In the genomic region with DNA sequence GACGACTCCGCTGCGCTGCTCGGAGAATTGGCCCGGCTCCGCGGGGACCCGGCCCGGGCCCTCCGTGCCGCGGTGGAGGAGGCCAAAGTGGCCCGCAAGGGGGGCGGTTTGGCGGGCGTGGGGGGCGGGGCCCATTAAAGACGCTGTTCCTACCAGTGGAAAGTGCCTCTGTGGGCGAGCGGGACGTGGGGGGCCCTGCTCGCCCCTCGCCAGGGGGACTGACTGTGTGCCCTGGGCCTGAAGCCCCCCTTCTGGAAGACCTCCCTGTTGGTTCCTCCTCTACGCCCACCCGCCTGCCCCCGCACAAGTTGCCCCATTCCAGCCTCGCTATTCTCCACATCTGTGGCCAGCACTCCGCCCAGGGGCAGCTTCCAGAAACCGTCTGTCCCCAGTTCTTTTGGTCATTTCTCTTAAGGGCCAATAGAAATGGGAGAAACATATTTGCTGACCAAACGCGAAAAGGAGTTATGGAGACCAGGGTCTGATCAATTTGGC, we compare ENCODE assay signal across 5 cellular contexts. TPM values are rescaled to one million over a fixed set of nuclear protein-coding genes. Genes with fewer than 3 reads are reported as not detected.
DNase-seq lines count a peak whose midpoint lies in the region; ATAC-seq and TF ChIP-seq lines count a peak whose summit lies in the region.

No MANE protein-coding gene starts in this region.

- TF ChIP-seq CTCF in Peyer's patch (IDR thresholded peaks at IDR 0.05) (no peak), esophagus squamous epithelium (IDR thresholded peaks at IDR 0.05) (no peak)

- peaks cover 43% of the 10 kb centered on the region for H3K27me3 Mint-ChIP-seq in stimulated activated memory B cell treated with anti-CD40 and anti-IgM and Interleukin-4, amounts not matched to agents 10 μg/mL and 1 μg/mL and 100 μg/mL, for 72 hours

- WGBS in esophagus squamous epithelium, 2 donors = 38 to 43% methylated on average over 5 to 7 of the region's 31 CpGs

- H3K27ac ChIP-seq in Peyer's patch = peak overlapping the region in 3 of 4 donors; percentile 78 to 88 (median 80)
- peak overlapping the region; percentile 92 to 94 (median 94) for H3K27ac ChIP-seq in esophagus squamous epithelium

- intact Hi-C loops in esophagus squamous epithelium (cut with DNase I) = loop anchor here (5.0 kb wide), 1 partner anchor 80 kb away; the partner anchor contains the start of gene TMEM95

- peaks cover 8 to 48% (median 30%) of the 10 kb centered on the region in 4 donors for H3K4me1 ChIP-seq in Peyer's patch
- H3K4me1 ChIP-seq in esophagus squamous epithelium = peaks cover 53 to 68% (median 54%) of the 10 kb centered on the region in 3 donors

- H3K27ac Mint-ChIP-seq in stimulated activated memory B cell treated with anti-CD40 and anti-IgM and Interleukin-4, amounts not matched to agents 10 μg/mL and 1 μg/mL and 100 μg/mL, for 72 hours = no peak overlapping the region

- H3K9me3 ChIP-seq in Peyer's patch = no peaks in the 10 kb centered on the region
- no peaks in the 10 kb centered on the region for H3K9me3 ChIP-seq in esophagus squamous epithelium

- no peak for ATAC-seq in stimulated activated memory B cell treated with anti-CD40 and anti-IgM and Interleukin-4, amounts not matched to agents 10 μg/mL and 1 μg/mL and 100 μg/mL, for 72 hours

- peaks cover 0 to 19% of the 10 kb centered on the region in 2 donors for H3K27me3 ChIP-seq in Peyer's patch
- H3K27me3 ChIP-seq in esophagus squamous epithelium = peaks cover 0 to 60% (median 5%) of the 10 kb centered on the region in 4 donors

- H3K4me3 Mint-ChIP-seq in stimulated activated memory B cell treated with anti-CD40 and anti-IgM and Interleukin-4, amounts not matched to agents 10 μg/mL and 1 μg/mL and 100 μg/mL, for 72 hours = peak overlapping the region; percentile 90

- peaks cover 43% of the 10 kb centered on the region for H3K4me1 Mint-ChIP-seq in stimulated activated memory B cell treated with anti-CD40 and anti-IgM and Interleukin-4, amounts not matched to agents 10 μg/mL and 1 μg/mL and 100 μg/mL, for 72 hours

- TF ChIP-seq POLR2A in Peyer's patch (IDR thresholded peaks at IDR 0.05) = no peak
- no peak for TF ChIP-seq POLR2A in esophagus squamous epithelium (IDR thresholded peaks at IDR 0.05)

- no peaks in the 10 kb centered on the region for H3K9me3 Mint-ChIP-seq in stimulated activated memory B cell treated with anti-CD40 and anti-IgM and Interleukin-4, amounts not matched to agents 10 μg/mL and 1 μg/mL and 100 μg/mL, for 72 hours

- peaks cover 21% of the 10 kb centered on the region for H3K36me3 Mint-ChIP-seq in stimulated activated memory B cell treated with anti-CD40 and anti-IgM and Interleukin-4, amounts not matched to agents 10 μg/mL and 1 μg/mL and 100 μg/mL, for 72 hours

- peak overlapping the region in 3 of 4 donors; percentile 49 to 76 (median 67) for H3K4me3 ChIP-seq in Peyer's patch
- H3K4me3 ChIP-seq in esophagus squamous epithelium = peak overlapping the region; percentile 38 to 80 (median 60)

- DNase-seq in Peyer's patch (no peak), esophagus squamous epithelium (lab: John Stamatoyannopoulos, UW) (no peak), NCI-H1048 (lab: John Stamatoyannopoulos, UW) (no peak)
- no peak for DNase-seq in stimulated activated CD8-positive, alpha-beta memory T cell treated with anti-CD3 and anti-CD28 coated beads, Interleukin-4, amount 100 ng/mL, for 48 hours

- H3K36me3 ChIP-seq in Peyer's patch (no peaks in the 10 kb centered on the region), esophagus squamous epithelium (no peaks in the 10 kb centered on the region)

RNA-seq across cellular contexts. Expression of gene FGF11, which starts 1.9 kb away (rescaled TPM):
- total RNA-seq in Peyer's patch (1 to 10 TPM in 1 of 4 donors, not detected in 3; 1.0 TPM), esophagus squamous epithelium (10 to 100 TPM in 1 of 4 donors, 1 to 10 TPM in 3; 2.7 to 18.1 (median 6.1) TPM)

RNA-seq across cellular contexts. Expression of gene TMEM102, which starts 2.2 kb away (rescaled TPM):
- total RNA-seq in Peyer's patch (10 to 100 TPM in 3 of 4 donors, 1 to 10 TPM in 1; 4.1 to 21.7 (median 17.0) TPM), esophagus squamous epithelium (10 to 100 TPM; 12.2 to 20.8 (median 16.9) TPM)

RNA-seq across cellular contexts. Expression of gene CHRNB1, which starts 7.4 kb away (rescaled TPM):
- total RNA-seq in Peyer's patch (1 to 10 TPM; 4.0 to 9.1 (median 5.8) TPM), esophagus squamous epithelium (1 to 10 TPM; 2.4 to 7.2 (median 4.6) TPM)

RNA-seq across cellular contexts. Expression of gene SPEM3, which starts 8.8 kb away (rescaled TPM):
- not detected for total RNA-seq in Peyer's patch
- total RNA-seq in esophagus squamous epithelium = not detected

RNA-seq across cellular contexts. Expression of gene SPEM2, which starts 12.0 kb away (rescaled TPM):
- total RNA-seq in Peyer's patch (not detected), esophagus squamous epithelium (not detected)
